ENCODE assay signal across 12 cellular contexts in genomic region chr2:120586507-120587283, GRCh38.
DNase-seq lines count a peak whose midpoint lies in the region; ATAC-seq, FAIRE-seq and TF ChIP-seq lines count a peak whose summit lies in the region.
"Had no signal": no experiment of that assay in that cellular context is flagged by ENCODE, and none has a peak within 500 bp of the region (broad histone marks: within the 10 kb centered on the region; RNA-seq: fewer than 3 reads in every experiment).

No MANE protein-coding gene starts in this region.

- H4K20me1 ChIP-seq in keratinocyte (ENCODE audit: control insufficient read depth, extremely low read depth, insufficient read depth, low read length) = peaks cover 2% of the 10 kb centered on the region

- H3K36me3 ChIP-seq in keratinocyte (ENCODE audit: control insufficient read depth in 2 of 2, extremely low read depth in 1 of 2, insufficient read depth in 2 of 2, low read length in 2 of 2) = no peaks in the 10 kb centered on the region

- peaks cover 6% of the 10 kb centered on the region for H3K27me3 ChIP-seq in keratinocyte (ENCODE audit: control insufficient read depth, extremely low read depth, insufficient read depth, low read length)

- peaks cover 9% of the 10 kb centered on the region for H3K9me3 ChIP-seq in keratinocyte (ENCODE audit: control insufficient read depth, low read depth, low read length)

- ATAC-seq in sciatic nerve = peak; percentile 23
- ATAC-seq in GM21423 (IDR thresholded peaks at IDR 0.05; ENCODE audit: unreplicated experiment) = no peak

- H3K27me3 Mint-ChIP-seq in activated CD4-positive, alpha-beta T cell treated with anti-CD3 and anti-CD28 coated beads, Interleukin-2, amount 10 ng/mL, durations not matched to agents 24 days and 14 days = peaks cover 42% of the 10 kb centered on the region
- peaks cover 38% of the 10 kb centered on the region for H3K27me3 Mint-ChIP-seq in activated T-helper 1 cell treated with anti-CD3 and anti-CD28 coated beads, Interleukin-12 subunit alpha, Interleukin-12 subunit beta, Interleukin-2, Interleukin-4 antibody, amounts not matched to agents 30 ng/mL and 10 ng/mL and 1 ng/mL, durations not matched to agents 14 hours and 24 hours and 36 hours (ENCODE audit: insufficient read depth)

- no peak for FAIRE-seq in keratinocyte (lab: Jason Lieb, UNC)
- FAIRE-seq in frontal cortex (lab: Jason Lieb, UNC) = no peak

- H3K4me1 ChIP-seq in keratinocyte (ENCODE audit: control insufficient read depth, extremely low read depth, insufficient read depth, low read length) = peaks cover 16% of the 10 kb centered on the region

- peaks cover 2% of the 10 kb centered on the region for H3K36me3 Mint-ChIP-seq in activated CD4-positive, alpha-beta T cell treated with anti-CD3 and anti-CD28 coated beads, Interleukin-2, amount 10 ng/mL, durations not matched to agents 24 days and 14 days (ENCODE audit: low read depth)
- no peaks in the 10 kb centered on the region for H3K36me3 Mint-ChIP-seq in activated T-helper 1 cell treated with anti-CD3 and anti-CD28 coated beads, Interleukin-12 subunit alpha, Interleukin-12 subunit beta, Interleukin-2, Interleukin-4 antibody, amounts not matched to agents 30 ng/mL and 10 ng/mL and 1 ng/mL, durations not matched to agents 14 hours and 24 hours and 36 hours (ENCODE audit: low read depth)

- H3K4me3 ChIP-seq in coronary artery = peak overlapping the region; percentile 42
- H3K4me3 ChIP-seq in keratinocyte (ENCODE audit: control insufficient read depth in 2 of 3, extremely low read depth in 1 of 3, insufficient read depth in 2 of 3, low read depth in 1 of 3, low read length in 3 of 3) = no peak overlapping the region

- peak overlapping the region; percentile 40 for H3K4me2 ChIP-seq in keratinocyte (ENCODE audit: control insufficient read depth, extremely low read depth, insufficient read depth, low read depth, low read length)

- no peak overlapping the region for H3K9ac ChIP-seq in keratinocyte (ENCODE audit: control insufficient read depth, extremely low read depth, insufficient read depth, low read length)

- dilution Hi-C loops in keratinocyte (cut with MboI; ENCODE audit: extremely low pct_ligation_motif_present, low sequenced_read_pairs) = no loop called here

- no peak for TF ChIP-seq CTCF in coronary artery (IDR thresholded peaks at IDR 0.05)
- no peak for TF ChIP-seq CTCF in keratinocyte (optimal IDR thresholded peaks at IDR 0.05 in 1 of 3, IDR thresholded peaks at IDR 0.05 in 1 of 3, conservative IDR thresholded peaks at IDR 0.05 in 1 of 3; ENCODE audit: extremely low read depth in 1 of 3, insufficient read depth in 2 of 3, low read length in 3 of 3)

- H3K9me3 Mint-ChIP-seq in activated CD4-positive, alpha-beta T cell treated with anti-CD3 and anti-CD28 coated beads, Interleukin-2, amount 10 ng/mL, durations not matched to agents 24 days and 14 days = no peaks in the 10 kb centered on the region
- H3K9me3 Mint-ChIP-seq in activated T-helper 1 cell treated with anti-CD3 and anti-CD28 coated beads, Interleukin-12 subunit alpha, Interleukin-12 subunit beta, Interleukin-2, Interleukin-4 antibody, amounts not matched to agents 30 ng/mL and 10 ng/mL and 1 ng/mL, durations not matched to agents 14 hours and 24 hours and 36 hours = no peaks in the 10 kb centered on the region

- H3K79me2 ChIP-seq in keratinocyte (ENCODE audit: control insufficient read depth, insufficient read depth, low read length) = no peaks in the 10 kb centered on the region

- intact Hi-C loops in activated CD4-positive, alpha-beta T cell treated with anti-CD3 and anti-CD28 coated beads, Interleukin-2, amount 10 ng/mL, durations not matched to agents 24 days and 14 days (cut with micrococcal nuclease) = no loop called here
- intact Hi-C loops in sciatic nerve (cut with DNase I) = no loop called here
- intact Hi-C loops in activated T-helper 1 cell treated with anti-CD3 and anti-CD28 coated beads, Interleukin-12 subunit alpha, Interleukin-12 subunit beta, Interleukin-2, Interleukin-4 antibody, amounts not matched to agents 30 ng/mL and 10 ng/mL and 1 ng/mL, durations not matched to agents 14 hours and 24 hours and 36 hours (cut with micrococcal nuclease) = no loop called here

- H3K9me1 ChIP-seq in keratinocyte (ENCODE audit: control insufficient read depth, extremely low read depth, insufficient read depth, low read length) = no peaks in the 10 kb centered on the region

- peak overlapping the region; percentile 13 for H3K4me3 Mint-ChIP-seq in activated CD4-positive, alpha-beta T cell treated with anti-CD3 and anti-CD28 coated beads, Interleukin-2, amount 10 ng/mL, durations not matched to agents 24 days and 14 days
- H3K4me3 Mint-ChIP-seq in activated T-helper 1 cell treated with anti-CD3 and anti-CD28 coated beads, Interleukin-12 subunit alpha, Interleukin-12 subunit beta, Interleukin-2, Interleukin-4 antibody, amounts not matched to agents 30 ng/mL and 10 ng/mL and 1 ng/mL, durations not matched to agents 14 hours and 24 hours and 36 hours = no peak overlapping the region

- no peak overlapping the region for H3K27ac Mint-ChIP-seq in activated CD4-positive, alpha-beta T cell treated with anti-CD3 and anti-CD28 coated beads, Interleukin-2, amount 10 ng/mL, durations not matched to agents 24 days and 14 days
- H3K27ac Mint-ChIP-seq in activated T-helper 1 cell treated with anti-CD3 and anti-CD28 coated beads, Interleukin-12 subunit alpha, Interleukin-12 subunit beta, Interleukin-2, Interleukin-4 antibody, amounts not matched to agents 30 ng/mL and 10 ng/mL and 1 ng/mL, durations not matched to agents 14 hours and 24 hours and 36 hours = no peak overlapping the region

- peaks cover 1% of the 10 kb centered on the region for H3K4me1 Mint-ChIP-seq in activated CD4-positive, alpha-beta T cell treated with anti-CD3 and anti-CD28 coated beads, Interleukin-2, amount 10 ng/mL, durations not matched to agents 24 days and 14 days
- H3K4me1 Mint-ChIP-seq in activated T-helper 1 cell treated with anti-CD3 and anti-CD28 coated beads, Interleukin-12 subunit alpha, Interleukin-12 subunit beta, Interleukin-2, Interleukin-4 antibody, amounts not matched to agents 30 ng/mL and 10 ng/mL and 1 ng/mL, durations not matched to agents 14 hours and 24 hours and 36 hours (ENCODE audit: low read depth) = no peaks in the 10 kb centered on the region

- DNase-seq in activated CD4-positive, alpha-beta T cell treated with anti-CD3 and anti-CD28 coated beads, Interleukin-2, amount 10 ng/mL, durations not matched to agents 24 days and 14 days = no peak
- DNase-seq in activated CD4-positive, alpha-beta T cell treated with anti-CD3 and anti-CD28 coated beads, Interleukin-2, amount 50 U/mL, for 1 hour = no peak
- DNase-seq in coronary artery (ENCODE audit: low spot score) = no peak
- DNase-seq in keratinocyte (ENCODE audit: low read depth, low spot score) = no peak
- DNase-seq in sciatic nerve (ENCODE audit: low spot score) = no peak
- DNase-seq in activated T-helper 1 cell treated with anti-CD3 and anti-CD28 coated beads, Interleukin-12 subunit alpha, Interleukin-12 subunit beta, Interleukin-2, Interleukin-4 antibody, amounts not matched to agents 30 ng/mL and 10 ng/mL and 1 ng/mL, durations not matched to agents 14 hours and 24 hours and 36 hours (ENCODE audit: low spot score) = no peak
- no peak for DNase-seq in frontal cortex (ENCODE audit: low spot score in 2 of 2)
- DNase-seq: DMS153, erythroblast, NCI-H1436 treated with DMSO at 0.1 percent for 48 hours, T1000 had no signal

- H3K27ac ChIP-seq in coronary artery (no peak overlapping the region), keratinocyte (ENCODE audit: control insufficient read depth, insufficient read depth, low read length) (no peak overlapping the region)

- no peak overlapping the region for H2AFZ ChIP-seq in keratinocyte (ENCODE audit: control insufficient read depth, low read length)
